Comparison of ENCODE assay signal across 22 cellular contexts in the genomic region with DNA sequence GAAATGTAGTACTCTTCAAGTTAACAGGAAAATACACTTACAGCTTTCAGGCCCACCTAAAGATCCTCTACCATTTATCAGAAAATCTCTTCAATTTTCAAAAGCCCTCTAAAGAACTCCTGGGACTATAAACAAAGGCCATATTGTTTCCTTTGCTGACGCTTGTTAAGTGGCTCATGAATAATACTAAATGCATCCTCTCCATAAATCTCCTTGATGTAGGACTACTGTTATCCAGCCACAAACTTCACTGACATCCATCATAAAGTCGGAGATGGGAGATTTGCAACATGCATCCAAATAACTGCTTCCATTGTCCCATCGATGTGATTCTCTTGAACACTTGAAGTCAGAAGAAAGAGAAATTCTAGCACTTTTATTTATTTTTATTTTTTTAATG.
"Had no signal": no experiment of that assay in that cellular context is flagged by ENCODE, and none has a peak within 500 bp of the region (broad histone marks: within the 10 kb centered on the region; RNA-seq: fewer than 3 reads in every experiment).

No MANE protein-coding gene starts in this region.

- H3K9me3 ChIP-seq: adrenal gland, ascending aorta, gastrocnemius medialis, left ventricle myocardium inferior, neutrophil, ovary, prostate gland, spleen, testis, uterus had no signal

- H3K4me1 ChIP-seq: adrenal gland, ascending aorta, prostate gland, spleen, testis, uterus had no signal

- H3K27ac ChIP-seq: adrenal gland, ascending aorta, gastrocnemius medialis, left ventricle myocardium inferior, neutrophil, ovary, prostate gland, spleen, testis, uterus had no signal

- H3K4me3 ChIP-seq: adrenal gland, ascending aorta, gastrocnemius medialis, left ventricle myocardium inferior, ovary, prostate gland, spleen, testis, uterus had no signal

- DNase-seq: activated CD4-positive, alpha-beta T cell treated with anti-CD3 and anti-CD28 coated beads for 36 hours; activated CD4-positive, alpha-beta T cell treated with anti-CD3 and anti-CD28 coated beads, Interleukin-2, amount 50 U/mL, for 4 hours; activated CD8-positive, alpha-beta memory T cell treated with anti-CD3 and anti-CD28 coated beads for 24 hours; activated CD8-positive, alpha-beta memory T cell treated with anti-CD3 and anti-CD28 coated beads, Interleukin-2, amount 50 U/mL, for 4 hours; activated T-cell treated with anti-CD3 and anti-CD28 coated beads, Interleukin-2, amount 50 U/mL, for 24 hours; adrenal gland; central memory CD4-positive, alpha-beta T cell; effector memory CD4-positive, alpha-beta T cell; gastrocnemius medialis; hippocampal formation; left ventricle myocardium inferior; midbrain; ovary; spleen; stimulated activated CD4-positive, alpha-beta T cell treated with anti-CD3 and anti-CD28 coated beads, Interleukin-4, amount 100 ng/mL, for 1 hour; stimulated activated naive CD4-positive, alpha-beta T cell; testis; trophoblast cell; uterus had no signal

- H3K36me3 ChIP-seq: adrenal gland, ascending aorta, gastrocnemius medialis, left ventricle myocardium inferior, neutrophil, ovary, prostate gland, spleen, uterus had no signal

- H3K27me3 ChIP-seq: adrenal gland, ascending aorta, gastrocnemius medialis, neutrophil, ovary, spleen, testis, uterus had no signal
